ENCODE assay signal across 28 cellular contexts in genomic region chr9:134782921-134783698, GRCh38.
DNase-seq lines count a peak whose midpoint lies in the region; ATAC-seq and TF ChIP-seq lines count a peak whose summit lies in the region.
"Had no signal": no experiment of that assay in that cellular context is flagged by ENCODE, and none has a peak within 500 bp of the region (broad histone marks: within the 10 kb centered on the region; RNA-seq: fewer than 3 reads in every experiment).

No MANE protein-coding gene starts in this region.

- H3K36me3 ChIP-seq in H7 (replicated peaks; ENCODE audit: control insufficient read depth, insufficient read depth, low read length): no peaks in the 10 kb centered on the region

- no peak overlapping the region for H3K4me3 ChIP-seq in H7 (ENCODE audit: insufficient read depth, low read depth, low read length)
- H3K4me3 ChIP-seq: A549, ascending aorta, esophagus squamous epithelium, stomach, tibial nerve had no signal

- DNase-seq in left ventricle myocardium superior: no peak
- DNase-seq in cardiac septum (ENCODE audit: low spot score): no peak
- DNase-seq in NOMO-1 (lab: John Stamatoyannopoulos, UW; ENCODE audit: unreplicated experiment in 2 of 2): peak; percentile 42 to 52
- DNase-seq in glutamatergic neuron: peak; percentile 54
- no peak for DNase-seq in stimulated activated CD4-positive, alpha-beta T cell treated with anti-CD3 and anti-CD28 coated beads, Interleukin-4, amount 100 ng/mL, for 24 hours
- no peak for DNase-seq in NCI-H510A treated with DMSO at 0.1 percent for 48 hours (lab: John Stamatoyannopoulos, UW)
- DNase-seq in H7: no peak
- no peak for DNase-seq in progenitor cell of endocrine pancreas (ENCODE audit: low spot score, unreplicated experiment)
- DNase-seq: activated CD4-positive, alpha-beta T cell treated with anti-CD3 and anti-CD28 coated beads for 36 hours; activated CD8-positive, alpha-beta memory T cell treated with anti-CD3 and anti-CD28 coated beads for 24 hours; activated effector memory CD4-positive, alpha-beta T cell treated with anti-CD3 and anti-CD28 coated beads, Interleukin-2, amount 50 U/mL, for 16 hours; activated naive CD8-positive, alpha-beta T cell treated with anti-CD3 and anti-CD28 coated beads for 36 hours; activated T-cell treated with anti-CD3 and anti-CD28 coated beads, Interleukin-2, amount 50 U/mL, for 1 hour; central memory CD4-positive, alpha-beta T cell; dermis blood vessel endothelial cell; DMS53; esophagus squamous epithelium; foreskin melanocyte; KBM-7; left colon; mesendoderm; stomach; T-helper 2 cell had no signal

- H3K27me3 Mint-ChIP-seq in glutamatergic neuron (ENCODE audit: unreplicated experiment) (peaks cover 5% of the 10 kb centered on the region), progenitor cell of endocrine pancreas (no peaks in the 10 kb centered on the region)
- H3K27me3 Mint-ChIP-seq: activated CD4-positive, alpha-beta T cell treated with anti-CD3 and anti-CD28 coated beads for 36 hours; B cell had no signal

- H3K4me1 Mint-ChIP-seq in glutamatergic neuron (ENCODE audit: low read depth, unreplicated experiment): peaks cover 26% of the 10 kb centered on the region
- no peaks in the 10 kb centered on the region for H3K4me1 Mint-ChIP-seq in progenitor cell of endocrine pancreas (ENCODE audit: low read depth)
- H3K4me1 Mint-ChIP-seq: activated CD4-positive, alpha-beta T cell treated with anti-CD3 and anti-CD28 coated beads for 36 hours; activated naive CD8-positive, alpha-beta T cell treated with anti-CD3 and anti-CD28 coated beads for 36 hours; B cell had no signal

- H3K4me3 Mint-ChIP-seq in glutamatergic neuron (ENCODE audit: unreplicated experiment) (peak overlapping the region; percentile 52), progenitor cell of endocrine pancreas (ENCODE audit: low read depth) (no peak overlapping the region)
- H3K4me3 Mint-ChIP-seq: activated CD4-positive, alpha-beta T cell treated with anti-CD3 and anti-CD28 coated beads for 36 hours; activated naive CD8-positive, alpha-beta T cell treated with anti-CD3 and anti-CD28 coated beads for 36 hours; B cell had no signal

- peaks cover 8% of the 10 kb centered on the region for H3K9me3 Mint-ChIP-seq in glutamatergic neuron (ENCODE audit: unreplicated experiment)
- H3K9me3 Mint-ChIP-seq in progenitor cell of endocrine pancreas (ENCODE audit: low read depth): no peaks in the 10 kb centered on the region
- H3K9me3 Mint-ChIP-seq: activated naive CD8-positive, alpha-beta T cell treated with anti-CD3 and anti-CD28 coated beads for 36 hours had no signal

- ATAC-seq in left ventricle myocardium superior: peak; percentile 4
- ATAC-seq: A549; activated CD4-positive, alpha-beta T cell treated with anti-CD3 and anti-CD28 coated beads for 36 hours; left colon; SK-N-SH treated with all-trans-retinoic acid at 6 μM for 48 hours had no signal

- no peaks in the 10 kb centered on the region for H3K27me3 ChIP-seq in H7 (ENCODE audit: control insufficient read depth, insufficient read depth, low read length)
- H3K27me3 ChIP-seq: ascending aorta, tibial nerve had no signal

- TF ChIP-seq CTCF in glutamatergic neuron (IDR thresholded peaks at IDR 0.05; ENCODE audit: partially characterized antibody, unreplicated experiment) (no peak), progenitor cell of endocrine pancreas (IDR thresholded peaks at IDR 0.05; ENCODE audit: unreplicated experiment) (no peak)

- H3K36me3 Mint-ChIP-seq in glutamatergic neuron (ENCODE audit: unreplicated experiment): no peaks in the 10 kb centered on the region
- no peaks in the 10 kb centered on the region for H3K36me3 Mint-ChIP-seq in progenitor cell of endocrine pancreas (ENCODE audit: insufficient read depth)
- H3K36me3 Mint-ChIP-seq: activated naive CD8-positive, alpha-beta T cell treated with anti-CD3 and anti-CD28 coated beads for 36 hours had no signal

- intact Hi-C loops in left ventricle myocardium superior (cut with micrococcal nuclease): no loop called here
- intact Hi-C loops in cardiac septum (cut with DNase I): loop anchor here (10.0 kb wide), 1 partner anchor 302 kb away; the partner anchor contains the start of gene OLFM1

- H3K27ac Mint-ChIP-seq in glutamatergic neuron (ENCODE audit: unreplicated experiment) (peak overlapping the region; percentile 82), progenitor cell of endocrine pancreas (no peak overlapping the region)
- H3K27ac Mint-ChIP-seq: activated CD4-positive, alpha-beta T cell treated with anti-CD3 and anti-CD28 coated beads for 36 hours; activated naive CD8-positive, alpha-beta T cell treated with anti-CD3 and anti-CD28 coated beads for 36 hours; B cell had no signal

Comparison
In these comparisons a context has a peak if more than half of its experiments do, and no peak if none do; other contexts are left out.
1. DNase-seq: peak in NOMO-1 (2 of 2) and glutamatergic neuron (single experiment); none in left ventricle myocardium superior (single experiment), cardiac septum (single experiment), stimulated activated CD4-positive, alpha-beta T cell treated with anti-CD3 and anti-CD28 coated beads, Interleukin-4, amount 100 ng/mL, for 24 hours (single experiment), NCI-H510A treated with DMSO at 0.1 percent for 48 hours (single experiment), H7 (single experiment) and progenitor cell of endocrine pancreas (single experiment).